In genomic region chr11:81888391-81888790, GRCh38 we compare ENCODE assay signal across 25 cellular contexts.
A peak's percentile ranks its signal among the peaks of the same experiment; 100 is the strongest.
DNase-seq lines count a peak whose midpoint lies in the region; ATAC-seq and TF ChIP-seq lines count a peak whose summit lies in the region.
"Had no signal": no experiment of that assay in that cellular context is flagged by ENCODE, and none has a peak within 500 bp of the region (broad histone marks: within the 10 kb centered on the region; RNA-seq: fewer than 3 reads in every experiment).

No MANE protein-coding gene starts in this region.

- H3K4me3 ChIP-seq in HL-60 (replicated peaks; ENCODE audit: insufficient read depth, low read length), result no peak overlapping the region
- H3K4me3 ChIP-seq in NB4 (ENCODE audit: low read depth, low read length), result no peak overlapping the region
- no peak overlapping the region for H3K4me3 ChIP-seq in fibroblast of mammary gland (ENCODE audit: control insufficient read depth, low read depth, low read length)
- H3K4me3 ChIP-seq: SJSA1 had no signal

- peak overlapping the region; percentile 73 for H3K27ac ChIP-seq in HL-60 (replicated peaks)
- H3K27ac ChIP-seq: 22Rv1, SJSA1 had no signal

- DNase-seq in NOMO-1 treated with DMSO at 0.1 percent for 48 hours (lab: John Stamatoyannopoulos, UW; ENCODE audit: unreplicated experiment), result peak; percentile 35
- DNase-seq in NOMO-1 treated with dmso at 0.1 percent for 144 hours (lab: John Stamatoyannopoulos, UW; ENCODE audit: unreplicated experiment), result no peak
- peak; percentile 56 to 69 for DNase-seq in HL-60 (ENCODE audit: low read depth in 1 of 2, low spot score in 1 of 2)
- peak; percentile 61 for DNase-seq in NB4 (ENCODE audit: low read depth)
- peak; percentile 30 for DNase-seq in fibroblast of mammary gland (ENCODE audit: low read depth)
- no peak for DNase-seq in stimulated activated CD4-positive, alpha-beta T cell treated with anti-CD3 and anti-CD28 coated beads, Interleukin-2, amount 100 ng/mL, for 24 hours
- DNase-seq: BE2C; CD4-positive, CD25-positive, alpha-beta regulatory T cell; COR-L47; DMS 273 treated with DMSO at 0.1 percent for 48 hours; GDM1; GOT3; IMR-90; Karpas-422; MM.1S; NCI-H1417 treated with DMSO at 0.1 percent for 48 hours; NCI-H187 treated with DMSO at 0.1 percent for 48 hours; NCI-H226; NCI-H524; SW 1271 had no signal

- ATAC-seq in GM21367 (IDR thresholded peaks at IDR 0.05; ENCODE audit: unreplicated experiment) (no peak), HG02798 (IDR thresholded peaks at IDR 0.05; ENCODE audit: poor library complexity, unreplicated experiment) (no peak)
- ATAC-seq: Panc1 had no signal

- no peak for TF ChIP-seq POLR2A in NB4 (IDR thresholded peaks at IDR 0.05; ENCODE audit: extremely low read depth, insufficient read length)

- H3K27me3 ChIP-seq in HL-60 (ENCODE audit: insufficient read depth, poor library complexity, severe bottlenecking), result no peaks in the 10 kb centered on the region
- H3K27me3 ChIP-seq: BE2C, SJSA1 had no signal

- TF ChIP-seq CTCF in HL-60 (IDR thresholded peaks at IDR 0.05; ENCODE audit: insufficient read depth, low read length), result no peak
- no peak for TF ChIP-seq CTCF in NB4 (IDR thresholded peaks at IDR 0.05; ENCODE audit: low read depth, low read length)
- TF ChIP-seq CTCF in fibroblast of mammary gland (conservative IDR thresholded peaks at IDR 0.05; ENCODE audit: control insufficient read depth, insufficient read depth, low read depth, low read length), result no peak

Comparison
In these comparisons a context has a peak if more than half of its experiments do, and no peak if none do; other contexts are left out.
1. DNase-seq: peak in NOMO-1 treated with DMSO at 0.1 percent for 48 hours (single experiment), HL-60 (2 of 2), NB4 (single experiment) and fibroblast of mammary gland (single experiment); none in NOMO-1 treated with dmso at 0.1 percent for 144 hours (single experiment) and stimulated activated CD4-positive, alpha-beta T cell treated with anti-CD3 and anti-CD28 coated beads, Interleukin-2, amount 100 ng/mL, for 24 hours (0 of 2).